13 cellular contexts compared by ENCODE assay signal in genomic region chr5:10747678-10748622, GRCh38. TPM values are rescaled to one million over a fixed set of nuclear protein-coding genes. Genes with fewer than 3 reads are reported as not detected.
DNase-seq lines count a peak whose midpoint lies in the region; ATAC-seq, FAIRE-seq and TF ChIP-seq lines count a peak whose summit lies in the region.
"Had no signal": no experiment of that assay in that cellular context is flagged by ENCODE, and none has a peak within 500 bp of the region (broad histone marks: within the 10 kb centered on the region; RNA-seq: fewer than 3 reads in every experiment).

No MANE protein-coding gene starts in this region.

- peaks cover 6% of the 10 kb centered on the region for H3K9me3 Mint-ChIP-seq in mesothelial cell of epicardium

- CTCF ChIA-PET in HepG2 (lab: Yijun Ruan, JAX; ENCODE audit: low intra/inter-chr PET ratio, low total read pairs) = no interaction called here

- H3K4me1 ChIP-seq in HepG2 (ENCODE audit: insufficient read depth, low read length) = peaks cover 52% of the 10 kb centered on the region
- H3K4me1 ChIP-seq: neural progenitor cell had no signal

- 38% methylated on average over 9 of the region's 9 CpGs for WGBS in HepG2 (ENCODE audit: low lambda C conversion rate)

- no peak overlapping the region for H3K27ac Mint-ChIP-seq in mesothelial cell of epicardium
- H3K27ac Mint-ChIP-seq: activated naive CD8-positive, alpha-beta T cell; neural progenitor cell had no signal

- peak overlapping the region; percentile 74 for H3K4me2 ChIP-seq in HepG2 (ENCODE audit: low read depth, low read length)
- H3K4me2 ChIP-seq: neural progenitor cell had no signal

- no peak overlapping the region for H3K4me3 Mint-ChIP-seq in mesothelial cell of epicardium
- H3K4me3 Mint-ChIP-seq: activated naive CD8-positive, alpha-beta T cell; neural progenitor cell had no signal

- peaks cover 37% of the 10 kb centered on the region for H3K79me2 ChIP-seq in HepG2 (ENCODE audit: insufficient read depth, low read length)

- H3K9me3 ChIP-seq in HepG2 (ENCODE audit: low read length) = no peaks in the 10 kb centered on the region
- H3K9me3 ChIP-seq: thyroid gland had no signal

- peak overlapping the region in 2 of 3 experiments; percentile 19 to 32; a peak in 1 of 6 replicates for H3K4me3 ChIP-seq in HepG2 (replicated peaks in 1 of 3; ENCODE audit: insufficient read depth in 1 of 3, low read depth in 2 of 3, low read length in 3 of 3)
- H3K4me3 ChIP-seq: neural progenitor cell, thyroid gland had no signal

- H3K4me1 Mint-ChIP-seq in mesothelial cell of epicardium = no peaks in the 10 kb centered on the region
- H3K4me1 Mint-ChIP-seq: neural progenitor cell had no signal

- peak; percentile 77 for FAIRE-seq in HepG2 (lab: Jason Lieb, UNC)
- FAIRE-seq: HTR-8/SVneo had no signal

- DNase-seq in ACHN = peak; percentile 50
- peak; percentile 40 for DNase-seq in HepG2 (ENCODE audit: low spot score)
- DNase-seq in mesothelial cell of epicardium (ENCODE audit: low spot score in 2 of 2, unreplicated experiment in 2 of 2) = no peak
- no peak for DNase-seq in GDM1 (lab: John Stamatoyannopoulos, UW)
- DNase-seq in SIG-M5 treated with dmso at 0.1 percent for 504 hours (lab: John Stamatoyannopoulos, UW; ENCODE audit: unreplicated experiment) = no peak
- no peak for DNase-seq in NCI-H1417 (lab: John Stamatoyannopoulos, UW)
- DNase-seq: activated T-cell treated with anti-CD3 and anti-CD28 coated beads for 4 hours, thyroid gland had no signal

- H3K36me3 Mint-ChIP-seq in mesothelial cell of epicardium = peaks cover 40% of the 10 kb centered on the region

- peak overlapping the region; percentile 39 for H3K27ac ChIP-seq in HepG2 (ENCODE audit: extremely low read length, insufficient read depth, low read length)
- H3K27ac ChIP-seq: neural progenitor cell had no signal

- TF ChIP-seq EP300 in HepG2 (IDR thresholded peaks at IDR 0.05; ENCODE audit: low read depth in 2 of 2, low read length in 2 of 2) = 0 out of 4 replicates have a peak, but pooled peaks of 1 of the 2 experiments have one; percentile 7
- no peak for TF ChIP-seq EP300 in HepG2 (CRISPR knock-in tag; IDR thresholded peaks at IDR 0.05; ENCODE audit: borderline replicate concordance)

- H3K36me3 ChIP-seq in HepG2 (replicated peaks in 1 of 2; ENCODE audit: control insufficient read depth in 1 of 2, insufficient read depth in 2 of 2, low read length in 2 of 2) = peaks cover 18 to 62% of the 10 kb centered on the region in 2 experiments
- H3K36me3 ChIP-seq: neural progenitor cell had no signal

- in situ Hi-C loops in ACHN (cut with HindIII; ENCODE audit: low pct_ligation_motif_present, low pct_unique_long_range_greater_than_20kb, low sequenced_read_pairs) = no loop called here
- in situ Hi-C loops in HepG2 (cut with HindIII; ENCODE audit: extremely low pct_ligation_motif_present, low pct_unique_long_range_greater_than_20kb) = no loop called here

- no peaks in the 10 kb centered on the region for H3K27me3 ChIP-seq in HepG2 (ENCODE audit: control insufficient read depth in 1 of 2, insufficient read depth in 2 of 2, low read length in 2 of 2)
- H3K27me3 ChIP-seq: neural progenitor cell, thyroid gland had no signal

- ATAC-seq in GM21515 (IDR thresholded peaks at IDR 0.05; ENCODE audit: unreplicated experiment) = peak; percentile 53
- peak; percentile 46 for ATAC-seq in HG03460 (IDR thresholded peaks at IDR 0.05; ENCODE audit: unreplicated experiment)
- peak; percentile 83 for ATAC-seq in HepG2

- peaks cover 14% of the 10 kb centered on the region for H4K20me1 ChIP-seq in HepG2 (ENCODE audit: insufficient read depth, low read length)

- no peaks in the 10 kb centered on the region for H3K27me3 Mint-ChIP-seq in mesothelial cell of epicardium (ENCODE audit: low read depth)
- H3K27me3 Mint-ChIP-seq: activated naive CD8-positive, alpha-beta T cell had no signal

- BruUV-seq in HepG2 (replicated peaks; lab: Mats Ljungman, UMichigan) = no TSS peak

- intact Hi-C loops in HepG2 (cut with micrococcal nuclease; ENCODE audit: unreplicated experiment) = loop anchor here (5.0 kb wide), 1 partner anchor 109 kb away; no protein-coding TSS in a partner anchor

- TF ChIP-seq CTCF in HepG2 (CRISPR knock-in tag; IDR thresholded peaks at IDR 0.05) (0 out of 2 replicates have a peak, but pooled peaks have one; percentile 9), mesothelial cell of epicardium (IDR thresholded peaks at IDR 0.05; ENCODE audit: unreplicated experiment) (no peak)

- H2AFZ ChIP-seq in HepG2 (ENCODE audit: low read length) = no peak overlapping the region
- H2AFZ ChIP-seq: neural progenitor cell had no signal

- H3K9ac ChIP-seq in HepG2 (ENCODE audit: insufficient read depth, low read depth, low read length) = no peak overlapping the region
- H3K9ac ChIP-seq: neural progenitor cell had no signal

- no peak for TF ChIP-seq RAD21 in HepG2 (CRISPR knock-in tag; IDR thresholded peaks at IDR 0.05)

- POLR2A ChIA-PET in HepG2 (lab: Yijun Ruan, JAX) = no interaction called here

- no peak for TF ChIP-seq POLR2A in HepG2 (IDR thresholded peaks at IDR 0.05; ENCODE audit: insufficient read depth in 1 of 2, low read depth in 2 of 2, low read length in 2 of 2)

TF ChIP-seq in HepG2, 621 proteins besides CTCF, POLR2A, EP300 and RAD21 (continues in another document):
- TF ChIP-seq GABPB1 (CRISPR knock-in tag; IDR thresholded peaks at IDR 0.05) (0 out of 2 replicates have a peak, but pooled peaks have one; percentile 20), ZXDC (CRISPR knock-in tag; IDR thresholded peaks at IDR 0.05) (no peak), ZBTB26 (CRISPR knock-in tag; IDR thresholded peaks at IDR 0.05; ENCODE audit: borderline replicate concordance) (no peak)

RNA-seq across cellular contexts. Expression of gene DAP, which starts 13.1 kb away (rescaled TPM):
- total RNA-seq in HepG2 (2016; rRNA removed; fragmentation: Illumina TruSeq; extraction: Trizol) (22.0 and 51.2 TPM in 2 replicates), mesothelial cell of epicardium (76.0 to 79.8 TPM (median 77.8 TPM) in 3 replicates)
- total RNA-seq in HepG2 (2016; cell fraction: cytosol; rRNA removed; fragmentation: Illumina TruSeq; extraction: Trizol; ENCODE audit: low read depth) = 19.5 and 20.1 TPM in 2 replicates
- total RNA-seq in HepG2 (2016; cell fraction: insoluble cytoplasmic fraction; rRNA removed; fragmentation: Illumina TruSeq; extraction: Trizol) = 20.5 and 51.1 TPM in 2 replicates
- total RNA-seq in HepG2 (2016; cell fraction: membrane; rRNA removed; fragmentation: Illumina TruSeq; extraction: Trizol) = 87.7 and 89.8 TPM in 2 replicates
- 30.0 and 39.7 TPM in 2 replicates for total RNA-seq in HepG2 (2016; cell fraction: nucleus; rRNA removed; fragmentation: Illumina TruSeq; extraction: Trizol)
- 54.3 and 57.5 TPM in 2 replicates for polyA plus RNA-seq in HepG2 (2011; rRNA removed)
- polyA plus RNA-seq in HepG2 (2011; cell fraction: cytosol; rRNA removed) = 82.9 and 92.2 TPM in 2 replicates
- 34.1 and 35.5 TPM in 2 replicates for polyA plus RNA-seq in HepG2 (2011; cell fraction: nucleus; rRNA removed)
- 98.8 and 102 TPM in 2 replicates for polyA plus RNA-seq in HepG2 (2012)
- 88.2 and 107 TPM in 2 replicates for polyA plus RNA-seq in HepG2 (2016; cell fraction: cytosol; fragmentation: Illumina TruSeq; extraction: Trizol; ENCODE audit: low read depth)
- polyA plus RNA-seq in HepG2 (2016; cell fraction: insoluble cytoplasmic fraction; fragmentation: Illumina TruSeq; extraction: Trizol; ENCODE audit: low read depth) = 112 and 139 TPM in 2 replicates
- 175 and 183 TPM in 2 replicates for polyA plus RNA-seq in HepG2 (2016; cell fraction: membrane; fragmentation: Illumina TruSeq; extraction: Trizol; ENCODE audit: low read depth)
- polyA plus RNA-seq in HepG2 (2016; cell fraction: nucleus; fragmentation: Illumina TruSeq; extraction: Trizol; ENCODE audit: insufficient read depth, low read depth) = 80.5 and 81.6 TPM in 2 replicates
- polyA minus RNA-seq in HepG2 (2011; rRNA and poly(A)+ RNA removed; ENCODE audit: low replicate concordance) = 58.7 and 66.7 TPM in 2 replicates
- 50.0 and 52.9 TPM in 2 replicates for polyA minus RNA-seq in HepG2 (2011; cell fraction: cytosol; rRNA and poly(A)+ RNA removed)
- 41.0 and 48.8 TPM in 2 replicates for polyA minus RNA-seq in HepG2 (2011; cell fraction: nucleus; rRNA and poly(A)+ RNA removed)

Comparison
In these comparisons a context has a peak if more than half of its experiments do, and no peak if none do; other contexts are left out.
1. DNase-seq: peak in ACHN (single experiment) and HepG2 (single experiment); none in mesothelial cell of epicardium (0 of 2), GDM1 (single experiment), SIG-M5 treated with dmso at 0.1 percent for 504 hours (single experiment) and NCI-H1417 (0 of 3).
2. Peak in every context shown above with its lines, with median percentiles within 50 percentile points of each other: ATAC-seq.